ENCODE assay signal across 1 cellular context in genomic region chr10:73253226-73253557, GRCh38.
A peak's percentile ranks its signal among the peaks of the same experiment; 100 is the strongest.
TF ChIP-seq lines count a peak whose summit lies in the region.

No MANE protein-coding gene starts in this region.

TF ChIP-seq in HepG2, 621 proteins besides CTCF, POLR2A, EP300 and RAD21:
- peak; percentile 44; the same call in 1 of the 2 replicates for TF ChIP-seq HNF4A (CRISPR knock-in tag; IDR thresholded peaks at IDR 0.05)
- 0 out of 2 replicates have a peak, but pooled peaks have one; percentile 7 for TF ChIP-seq ZNF878 (CRISPR knock-in tag; IDR thresholded peaks at IDR 0.05)
- no peak for TF ChIP-seq HDAC6 (IDR thresholded peaks at IDR 0.05; ENCODE audit: low read depth, low read length)
- no peak for TF ChIP-seq HNRNPK (IDR thresholded peaks at IDR 0.05; ENCODE audit: low read depth, low read length, poor library complexity, severe bottlenecking)
- TF ChIP-seq FOXA1 (IDR thresholded peaks at IDR 0.05) = no peak
- TF ChIP-seq FOXA1 (CRISPR knock-in tag; IDR thresholded peaks at IDR 0.05) = peak; percentile 10; the same call in 1 of the 2 replicates
- TF ChIP-seq, protein P1, sequence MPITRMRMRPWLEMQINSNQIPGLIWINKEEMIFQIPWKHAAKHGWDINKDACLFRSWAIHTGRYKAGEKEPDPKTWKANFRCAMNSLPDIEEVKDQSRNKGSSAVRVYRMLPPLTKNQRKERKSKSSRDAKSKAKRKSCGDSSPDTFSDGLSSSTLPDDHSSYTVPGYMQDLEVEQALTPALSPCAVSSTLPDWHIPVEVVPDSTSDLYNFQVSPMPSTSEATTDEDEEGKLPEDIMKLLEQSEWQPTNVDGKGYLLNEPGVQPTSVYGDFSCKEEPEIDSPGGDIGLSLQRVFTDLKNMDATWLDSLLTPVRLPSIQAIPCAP (CRISPR knock-in tag; IDR thresholded peaks at IDR 0.05; ENCODE audit: low read depth) = no peak
- no peak for TF ChIP-seq LCORL (IDR thresholded peaks at IDR 0.05)
- TF ChIP-seq LCORL (CRISPR knock-in tag; IDR thresholded peaks at IDR 0.05) = no peak
- TF ChIP-seq HNRNPL (IDR thresholded peaks at IDR 0.05; ENCODE audit: low read depth, low read length) = no peak
